ENCODE assay signal across 10 cellular contexts in the genomic region with DNA sequence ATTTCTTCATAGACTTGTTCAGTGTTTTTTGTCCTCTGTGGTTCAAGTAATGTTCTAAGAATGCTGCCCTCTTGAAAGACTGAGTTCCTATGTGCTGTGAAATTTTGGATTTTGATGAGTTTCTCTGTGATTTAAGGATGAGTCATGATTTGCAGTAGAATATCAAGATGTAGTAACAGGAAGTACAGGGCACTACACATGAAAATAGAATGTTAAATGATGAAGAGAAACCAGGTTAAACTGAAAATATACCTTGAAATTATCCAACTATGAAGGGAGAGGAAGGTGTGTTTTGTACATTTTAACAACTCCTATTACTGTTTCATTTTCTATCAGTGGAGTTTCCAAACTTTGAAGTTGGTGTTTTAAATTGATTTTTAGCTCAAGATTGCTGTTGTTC. TPM values are rescaled to one million over a fixed set of nuclear protein-coding genes. Genes with fewer than 3 reads are reported as not detected.
DNase-seq lines count a peak whose midpoint lies in the region; ATAC-seq, FAIRE-seq and TF ChIP-seq lines count a peak whose summit lies in the region.
"Had no signal": no experiment of that assay in that cellular context is flagged by ENCODE, and none has a peak within 500 bp of the region (broad histone marks: within the 10 kb centered on the region; RNA-seq: fewer than 3 reads in every experiment).

No MANE protein-coding gene starts in this region.

- no peaks in the 10 kb centered on the region for H3K9me3 Mint-ChIP-seq in activated naive CD4-positive, alpha-beta T cell treated with anti-CD3 and anti-CD28 coated beads for 36 hours

- H3K27me3 Mint-ChIP-seq in activated naive CD4-positive, alpha-beta T cell treated with anti-CD3 and anti-CD28 coated beads for 36 hours (ENCODE audit: low read depth): no peaks in the 10 kb centered on the region

- intact Hi-C loops in activated naive CD4-positive, alpha-beta T cell treated with anti-CD3 and anti-CD28 coated beads for 36 hours (cut with micrococcal nuclease): loop anchor here (1.0 to 5.0 kb wide), 11 partner anchors 11 to 802 kb away; a partner anchor contains a TSS
- intact Hi-C loops in HepG2 (cut with micrococcal nuclease; ENCODE audit: unreplicated experiment): no loop called here

- H3K36me3 ChIP-seq in fibroblast of lung (ENCODE audit: control insufficient read depth, insufficient read depth, low read length): no peaks in the 10 kb centered on the region
- H3K36me3 ChIP-seq in upper lobe of left lung: peaks cover 0 to 3% (median 0%) of the 10 kb centered on the region in 4 donors
- H3K36me3 ChIP-seq in HepG2 (replicated peaks in 1 of 2; ENCODE audit: control insufficient read depth in 1 of 2, insufficient read depth in 2 of 2, low read length in 2 of 2): no peaks in the 10 kb centered on the region

- H2AFZ ChIP-seq in fibroblast of lung (ENCODE audit: low read length): no peak overlapping the region
- H2AFZ ChIP-seq in HepG2 (ENCODE audit: low read length): no peak overlapping the region

- peaks cover 64% of the 10 kb centered on the region for H3K4me1 Mint-ChIP-seq in activated naive CD4-positive, alpha-beta T cell treated with anti-CD3 and anti-CD28 coated beads for 36 hours (ENCODE audit: low read depth)

- TF ChIP-seq RAD21 in HepG2 (CRISPR knock-in tag; IDR thresholded peaks at IDR 0.05): no peak

- H3K79me2 ChIP-seq in fibroblast of lung (ENCODE audit: control insufficient read depth, insufficient read depth, low read length): peaks cover 69% of the 10 kb centered on the region
- H3K79me2 ChIP-seq in HepG2 (ENCODE audit: insufficient read depth, low read length): no peaks in the 10 kb centered on the region

- POLR2A ChIA-PET in HepG2 (lab: Yijun Ruan, JAX): no interaction called here

- TF ChIP-seq EP300 in upper lobe of left lung (IDR thresholded peaks at IDR 0.05) (no peak), HepG2 (IDR thresholded peaks at IDR 0.05; ENCODE audit: low read depth in 2 of 2, low read length in 2 of 2) (no peak), HepG2 (CRISPR knock-in tag; IDR thresholded peaks at IDR 0.05; ENCODE audit: borderline replicate concordance) (no peak)

- H3K27me3 ChIP-seq in fibroblast of lung (ENCODE audit: control insufficient read depth, insufficient read depth, low read length) (no peaks in the 10 kb centered on the region), upper lobe of left lung (no peaks in the 10 kb centered on the region), HepG2 (ENCODE audit: control insufficient read depth in 1 of 2, insufficient read depth in 2 of 2, low read length in 2 of 2) (no peaks in the 10 kb centered on the region; a peak in 1 of 5 replicates)

- TF ChIP-seq POLR2A in upper lobe of left lung (IDR thresholded peaks at IDR 0.05): no peak
- TF ChIP-seq POLR2A in HepG2 (IDR thresholded peaks at IDR 0.05; ENCODE audit: insufficient read depth in 1 of 2, low read depth in 2 of 2, low read length in 2 of 2): no peak

- H3K27ac Mint-ChIP-seq in activated naive CD4-positive, alpha-beta T cell treated with anti-CD3 and anti-CD28 coated beads for 36 hours: peak overlapping the region; percentile 65

- peak in 1 of 2 donors; percentile 50 for ATAC-seq in upper lobe of left lung (ENCODE audit: low FRiP score in 2 of 2)
- no peak for ATAC-seq in HepG2

- H3K4me3 Mint-ChIP-seq in activated naive CD4-positive, alpha-beta T cell treated with anti-CD3 and anti-CD28 coated beads for 36 hours: peak overlapping the region; percentile 7

- H3K27ac ChIP-seq in fibroblast of lung (ENCODE audit: insufficient read depth, low read length): peak overlapping the region; percentile 92
- peak overlapping the region; percentile 8 to 53 (median 32) for H3K27ac ChIP-seq in upper lobe of left lung
- H3K27ac ChIP-seq in HepG2 (ENCODE audit: extremely low read length, insufficient read depth, low read length): no peak overlapping the region

- in situ Hi-C loops in HepG2 (cut with HindIII; ENCODE audit: extremely low pct_ligation_motif_present, low pct_unique_long_range_greater_than_20kb): no loop called here

- no TSS peak for BruUV-seq in HepG2 (replicated peaks; lab: Mats Ljungman, UMichigan)

- TF ChIP-seq CTCF in fibroblast of lung (conservative IDR thresholded peaks at IDR 0.05 in 1 of 2, IDR thresholded peaks at IDR 0.05 in 1 of 2; ENCODE audit: low read depth in 1 of 2, low read length in 2 of 2) (no peak), upper lobe of left lung (IDR thresholded peaks at IDR 0.05) (no peak), HepG2 (CRISPR knock-in tag; IDR thresholded peaks at IDR 0.05) (no peak)

- DNase-seq in activated naive CD4-positive, alpha-beta T cell treated with anti-CD3 and anti-CD28 coated beads for 36 hours: no peak
- no peak for DNase-seq in activated naive CD4-positive, alpha-beta T cell treated with Interleukin-2 at 50 U/mL for 16 hours
- peak; percentile 53 for DNase-seq in SW480 (ENCODE audit: low spot score)
- DNase-seq in fibroblast of lung (ENCODE audit: low read depth in 2 of 2): peak; percentile 94 to 95
- no peak for DNase-seq in upper lobe of left lung
- DNase-seq in NCI-H1048 (lab: John Stamatoyannopoulos, UW): no peak
- no peak for DNase-seq in HepG2 (ENCODE audit: low spot score)
- DNase-seq in NCI-H2029 (lab: John Stamatoyannopoulos, UW): no peak
- DNase-seq: activated CD4-positive, alpha-beta T cell treated with anti-CD3 and anti-CD28 coated beads for 4 hours; DMS79 treated with DMSO at 0.1 percent for 48 hours had no signal

- CTCF ChIA-PET in activated naive CD4-positive, alpha-beta T cell treated with anti-CD3 and anti-CD28 coated beads for 36 hours (lab: Charles Lee): interaction anchor here (1.0 to 2.6 kb wide), 5 partner anchors 11 to 135 kb away, joined by 5 to 13 read pairs (median 7); no protein-coding TSS in a partner anchor
- CTCF ChIA-PET in HepG2 (lab: Yijun Ruan, JAX; ENCODE audit: low intra/inter-chr PET ratio, low total read pairs): no interaction called here

- H3K4me3 ChIP-seq in fibroblast of lung (replicated peaks in 1 of 4; ENCODE audit: control extremely low read depth in 1 of 4, insufficient read depth in 1 of 4, low read depth in 3 of 4, low read length in 4 of 4) (no peak overlapping the region), upper lobe of left lung (no peak overlapping the region), HepG2 (replicated peaks in 1 of 3; ENCODE audit: insufficient read depth in 1 of 3, low read depth in 2 of 3, low read length in 3 of 3) (no peak overlapping the region)

- H3K4me2 ChIP-seq in fibroblast of lung (ENCODE audit: extremely low read depth, insufficient read depth, low read length) (peak overlapping the region; percentile 13), HepG2 (ENCODE audit: low read depth, low read length) (no peak overlapping the region)

- peaks cover 12% of the 10 kb centered on the region for H3K4me1 ChIP-seq in fibroblast of lung (ENCODE audit: control insufficient read depth, extremely low read depth, insufficient read depth, low read length)
- H3K4me1 ChIP-seq in upper lobe of left lung: peaks cover 11 to 34% (median 28%) of the 10 kb centered on the region in 4 donors
- H3K4me1 ChIP-seq in HepG2 (ENCODE audit: insufficient read depth, low read length): peaks cover 8% of the 10 kb centered on the region

- no peak for FAIRE-seq in HepG2 (lab: Jason Lieb, UNC)

- H3K9me3 ChIP-seq in fibroblast of lung (ENCODE audit: control insufficient read depth, insufficient read depth, low read depth, low read length): no peaks in the 10 kb centered on the region
- no peaks in the 10 kb centered on the region for H3K9me3 ChIP-seq in upper lobe of left lung
- no peaks in the 10 kb centered on the region for H3K9me3 ChIP-seq in HepG2 (ENCODE audit: low read length)

- H4K20me1 ChIP-seq in fibroblast of lung (ENCODE audit: control insufficient read depth, extremely low read depth, insufficient read depth, low read length) (no peaks in the 10 kb centered on the region), HepG2 (ENCODE audit: insufficient read depth, low read length) (no peaks in the 10 kb centered on the region)

- peaks cover 10% of the 10 kb centered on the region for H3K36me3 Mint-ChIP-seq in activated naive CD4-positive, alpha-beta T cell treated with anti-CD3 and anti-CD28 coated beads for 36 hours (ENCODE audit: low read depth)

- no peak overlapping the region for H3K9ac ChIP-seq in fibroblast of lung (ENCODE audit: insufficient read depth, low read length)
- H3K9ac ChIP-seq in HepG2 (ENCODE audit: insufficient read depth, low read depth, low read length): no peak overlapping the region

RNA-seq across cellular contexts. Expression of a gene that starts 4.8 kb away (rescaled TPM):
- total RNA-seq in activated naive CD4-positive, alpha-beta T cell treated with anti-CD3 and anti-CD28 coated beads for 36 hours: 10 to 100 TPM; 11.4 to 14.1 TPM
- total RNA-seq in fibroblast of lung (13.1 and 14.7 TPM in 2 replicates), upper lobe of left lung (10 to 100 TPM in 5 of 6 donors, 1 to 10 TPM in 1; 7.3 to 38.4 (median 22.1) TPM), HepG2 (2016; rRNA removed; fragmentation: Illumina TruSeq; extraction: Trizol) (3.0 and 3.2 TPM in 2 replicates)
- polyA plus RNA-seq in fibroblast of lung (27.9 and 41.7 TPM in 2 replicates), HepG2 (2011; rRNA removed) (2.4 and 2.9 TPM in 2 replicates)
- 32.0 and 39.5 TPM in 2 replicates for polyA plus RNA-seq in fibroblast of lung (2012)
- 28.6 and 44.8 TPM in 2 replicates for polyA minus RNA-seq in fibroblast of lung (ENCODE audit: low replicate concordance)
- 1.2 and 1.3 TPM in 2 replicates for total RNA-seq in HepG2 (2016; cell fraction: cytosol; rRNA removed; fragmentation: Illumina TruSeq; extraction: Trizol; ENCODE audit: low read depth)
- 2.3 and 2.7 TPM in 2 replicates for total RNA-seq in HepG2 (2016; cell fraction: insoluble cytoplasmic fraction; rRNA removed; fragmentation: Illumina TruSeq; extraction: Trizol)
- total RNA-seq in HepG2 (2016; cell fraction: membrane; rRNA removed; fragmentation: Illumina TruSeq; extraction: Trizol): 4.8 and 5.0 TPM in 2 replicates
- 2.7 and 3.9 TPM in 2 replicates for total RNA-seq in HepG2 (2016; cell fraction: nucleus; rRNA removed; fragmentation: Illumina TruSeq; extraction: Trizol)
- 1.5 and 2.1 TPM in 2 replicates for polyA plus RNA-seq in HepG2 (2011; cell fraction: cytosol; rRNA removed)
- 1.2 and 2.1 TPM in 2 replicates for polyA plus RNA-seq in HepG2 (2011; cell fraction: nucleus; rRNA removed)
- 1.8 and 2.5 TPM in 2 replicates for polyA plus RNA-seq in HepG2 (2012)
- polyA plus RNA-seq in HepG2 (2016; cell fraction: cytosol; fragmentation: Illumina TruSeq; extraction: Trizol; ENCODE audit: low read depth): 1.5 and 2.0 TPM in 2 replicates
- 4.0 and 4.7 TPM in 2 replicates for polyA plus RNA-seq in HepG2 (2016; cell fraction: insoluble cytoplasmic fraction; fragmentation: Illumina TruSeq; extraction: Trizol; ENCODE audit: low read depth)
- 3.8 and 4.8 TPM in 2 replicates for polyA plus RNA-seq in HepG2 (2016; cell fraction: membrane; fragmentation: Illumina TruSeq; extraction: Trizol; ENCODE audit: low read depth)
- polyA plus RNA-seq in HepG2 (2016; cell fraction: nucleus; fragmentation: Illumina TruSeq; extraction: Trizol; ENCODE audit: insufficient read depth, low read depth): 3.9 and 4.5 TPM in 2 replicates
- polyA minus RNA-seq in HepG2 (2011; rRNA and poly(A)+ RNA removed; ENCODE audit: low replicate concordance): 5.5 and 9.6 TPM in 2 replicates
- polyA minus RNA-seq in HepG2 (2011; cell fraction: cytosol; rRNA and poly(A)+ RNA removed): 3.2 and 3.3 TPM in 2 replicates
- 2.6 and 2.7 TPM in 2 replicates for polyA minus RNA-seq in HepG2 (2011; cell fraction: nucleus; rRNA and poly(A)+ RNA removed)

Comparison
In these comparisons a context has a peak if more than half of its experiments do, and no peak if none do; other contexts are left out.
1. DNase-seq: peak in SW480 (single experiment) and fibroblast of lung (2 of 2); none in activated naive CD4-positive, alpha-beta T cell treated with anti-CD3 and anti-CD28 coated beads for 36 hours (single experiment), activated naive CD4-positive, alpha-beta T cell treated with Interleukin-2 at 50 U/mL for 16 hours (single experiment), upper lobe of left lung (0 of 2), NCI-H1048 (single experiment), HepG2 (single experiment) and NCI-H2029 (single experiment).